1 cellular context compared by ENCODE assay signal in genomic region chr21:45540601-45540970, GRCh38.
TF ChIP-seq lines count a peak whose summit lies in the region.

No MANE protein-coding gene starts in this region.

TF ChIP-seq in GM23338, 12 proteins besides CTCF, POLR2A, EP300 and RAD21 (continued from another document):
- TF ChIP-seq ZNF462 (CRISPR knock-in tag; IDR thresholded peaks at IDR 0.05) = no peak
- TF ChIP-seq REST (IDR thresholded peaks at IDR 0.05; ENCODE audit: unreplicated experiment) = no peak
- no peak for TF ChIP-seq NANOG (IDR thresholded peaks at IDR 0.05; ENCODE audit: borderline replicate concordance)
- TF ChIP-seq EZH2 (IDR thresholded peaks at IDR 0.05; ENCODE audit: low read depth, unreplicated experiment) = no peak
TF ChIP-seq in GM23338: peak in this region for 0.
